ENCODE assay signal across 1 cellular context in genomic region chr6:70886661-70887060, GRCh38.
TF ChIP-seq lines count a peak whose summit lies in the region.

No MANE protein-coding gene starts in this region.

TF ChIP-seq in H1, 55 proteins besides CTCF, POLR2A, EP300 and RAD21:
- TF ChIP-seq CREB1 (IDR thresholded peaks at IDR 0.05): no peak
- TF ChIP-seq JUND (IDR thresholded peaks at IDR 0.05; ENCODE audit: low read length): no peak
- no peak for TF ChIP-seq RFX5 (IDR thresholded peaks at IDR 0.05; ENCODE audit: borderline replicate concordance, low read depth, low read length)
- no peak for TF ChIP-seq HDAC6 (IDR thresholded peaks at IDR 0.05; ENCODE audit: low read depth, low read length)
- TF ChIP-seq GABPA (IDR thresholded peaks at IDR 0.05; ENCODE audit: borderline replicate concordance, insufficient read depth, low read length): no peak
